ENCODE assay signal across 8 cellular contexts in the genomic region with DNA sequence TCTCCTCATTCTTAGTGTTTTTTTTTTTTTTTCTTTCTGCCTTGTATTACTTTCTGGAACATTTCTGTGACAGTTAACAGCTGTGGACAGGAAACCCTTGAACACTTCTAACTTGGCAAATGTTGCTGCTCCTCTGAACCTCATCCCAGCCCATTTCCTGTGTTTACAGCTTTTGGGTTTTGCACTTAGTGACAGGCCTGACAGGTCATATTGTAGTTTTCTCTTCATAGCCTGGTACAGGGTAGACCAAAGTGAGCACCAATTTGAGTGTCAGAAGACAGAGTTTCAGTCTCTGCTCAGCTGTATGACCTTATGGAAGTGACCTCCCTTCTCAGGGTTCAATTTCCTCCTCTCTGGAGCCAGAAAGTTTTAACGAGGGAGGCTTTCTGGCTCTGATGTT.
DNase-seq lines count a peak whose midpoint lies in the region; ATAC-seq and FAIRE-seq lines count a peak whose summit lies in the region.

No MANE protein-coding gene starts in this region.

- H3K4me1 Mint-ChIP-seq in activated CD4-positive, alpha-beta memory T cell treated with anti-CD3 and anti-CD28 coated beads, Interleukin-2, amount 10 ng/mL, durations not matched to agents 7 days and 5 days: peaks cover 95% of the 10 kb centered on the region

- intact Hi-C loops in Right ventricle myocardium superior (cut with DNase I): loop anchor here (10.0 kb wide), 1 partner anchor 92 kb away; the partner anchor contains the start of gene STIM1

- peak overlapping the region; percentile 97 for H3K27ac Mint-ChIP-seq in activated CD4-positive, alpha-beta memory T cell treated with anti-CD3 and anti-CD28 coated beads, Interleukin-2, amount 10 ng/mL, durations not matched to agents 7 days and 5 days

- CTCF ChIA-PET in activated CD4-positive, alpha-beta memory T cell treated with anti-CD3 and anti-CD28 coated beads, Interleukin-2, amount 10 ng/mL, durations not matched to agents 7 days and 5 days (lab: Charles Lee): interaction anchor here (1.4 to 3.3 kb wide), 5 partner anchors 8 to 126 kb away, joined by 4 to 25 read pairs (median 12); partner anchors contain the start of genes RHOG and STIM1

- POLR2A ChIA-PET in activated CD4-positive, alpha-beta memory T cell treated with anti-CD3 and anti-CD28 coated beads, Interleukin-2, amount 10 ng/mL, durations not matched to agents 7 days and 5 days (lab: Charles Lee): interaction anchor here (0.7 to 9.6 kb wide), 19 partner anchors 8 to 148 kb away, joined by 3 to 129 read pairs (median 7); partner anchors contain the start of genes RHOG and STIM1

- peak; percentile 39 to 45 for DNase-seq in AML-193 (lab: John Stamatoyannopoulos, UW)
- DNase-seq in GM19239 (ENCODE audit: insufficient read length, low spot score): peak; percentile 42
- DNase-seq in activated CD4-positive, alpha-beta memory T cell treated with anti-CD3 and anti-CD28 coated beads, Interleukin-2, amount 10 ng/mL, durations not matched to agents 7 days and 5 days: peak; percentile 72
- DNase-seq in Right ventricle myocardium superior: no peak
- DNase-seq in stimulated activated CD8-positive, alpha-beta memory T cell treated with anti-CD3 and anti-CD28 coated beads, Interleukin-4, amount 100 ng/mL, for 1 hour (ENCODE audit: low read depth in 2 of 2, low spot score in 1 of 2): peak; percentile 9 to 34
- no peak for DNase-seq in NCI-H1105 treated with DMSO at 0.1 percent for 48 hours (lab: John Stamatoyannopoulos, UW)

- H3K9me3 Mint-ChIP-seq in activated CD4-positive, alpha-beta memory T cell treated with anti-CD3 and anti-CD28 coated beads, Interleukin-2, amount 10 ng/mL, durations not matched to agents 7 days and 5 days: peaks cover 2% of the 10 kb centered on the region

- no peaks in the 10 kb centered on the region for H3K27me3 Mint-ChIP-seq in activated CD4-positive, alpha-beta memory T cell treated with anti-CD3 and anti-CD28 coated beads, Interleukin-2, amount 10 ng/mL, durations not matched to agents 7 days and 5 days

- peaks cover 60% of the 10 kb centered on the region for H3K36me3 Mint-ChIP-seq in activated CD4-positive, alpha-beta memory T cell treated with anti-CD3 and anti-CD28 coated beads, Interleukin-2, amount 10 ng/mL, durations not matched to agents 7 days and 5 days (ENCODE audit: low read depth)

- FAIRE-seq in GM19239 (lab: Jason Lieb, UNC): peak; percentile 77

- ATAC-seq in HG03432 (IDR thresholded peaks at IDR 0.05; ENCODE audit: unreplicated experiment) (peak; percentile 70), Right ventricle myocardium superior (ENCODE audit: poor library complexity) (peak; percentile 91), GM18519 (IDR thresholded peaks at IDR 0.05; ENCODE audit: low FRiP score, unreplicated experiment) (no peak)

- peak overlapping the region; percentile 65 for H3K4me3 Mint-ChIP-seq in activated CD4-positive, alpha-beta memory T cell treated with anti-CD3 and anti-CD28 coated beads, Interleukin-2, amount 10 ng/mL, durations not matched to agents 7 days and 5 days

Comparison
In these comparisons a context has a peak if more than half of its experiments do, and no peak if none do; other contexts are left out.
1. DNase-seq: peak in AML-193 (2 of 2), GM19239 (single experiment), activated CD4-positive, alpha-beta memory T cell treated with anti-CD3 and anti-CD28 coated beads, Interleukin-2, amount 10 ng/mL, durations not matched to agents 7 days and 5 days (single experiment) and stimulated activated CD8-positive, alpha-beta memory T cell treated with anti-CD3 and anti-CD28 coated beads, Interleukin-4, amount 100 ng/mL, for 1 hour (2 of 2); none in Right ventricle myocardium superior (single experiment) and NCI-H1105 treated with DMSO at 0.1 percent for 48 hours (single experiment).